27 cellular contexts compared by ENCODE assay signal in the genomic region with DNA sequence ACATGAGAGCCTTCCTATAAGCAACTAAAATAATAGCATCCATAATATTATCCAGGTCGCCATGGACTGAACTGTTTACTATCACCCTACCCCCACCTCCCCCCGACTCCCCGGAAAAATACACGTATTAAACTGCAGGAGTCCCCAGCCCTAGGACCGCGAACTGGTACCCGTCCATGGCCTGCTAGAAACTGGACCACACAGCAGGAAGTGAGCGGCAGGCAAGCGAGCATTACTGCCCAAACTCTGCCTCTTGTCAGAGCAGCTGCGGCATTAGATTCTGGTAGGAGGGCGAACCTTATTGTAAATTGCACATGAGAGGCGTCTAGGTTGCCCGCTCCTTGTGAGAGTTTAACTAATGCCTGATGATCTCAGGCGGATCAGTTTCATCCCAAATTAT.
"Had no signal": no experiment of that assay in that cellular context is flagged by ENCODE, and none has a peak within 500 bp of the region (broad histone marks: within the 10 kb centered on the region; RNA-seq: fewer than 3 reads in every experiment).

No MANE protein-coding gene starts in this region.

- H3K36me3 Mint-ChIP-seq: memory B cell; mesothelial cell of epicardium; naive B cell; natural killer cell treated with Interleukin-12 subunit alpha and Interleukin-12 subunit beta and Interleukin-15 and Interleukin-18, amount 100 ng/mL, for 72 hours; stimulated activated memory B cell treated with anti-CD40 and anti-IgM and Interleukin-4, amounts not matched to agents 10 μg/mL and 1 μg/mL and 100 μg/mL, for 72 hours had no signal

- H3K27ac ChIP-seq: epithelial cell of prostate, gastrocnemius medialis, neutrophil, pancreas, right lobe of liver had no signal

- H3K27ac Mint-ChIP-seq: dendritic cell treated with granulocyte-macrophage colony-stimulating factor and Interleukin-4, amounts not matched to agents 40 ng/mL and 50 ng/mL, for 4 days; endodermal cell; memory B cell; mesothelial cell of epicardium; naive B cell; natural killer cell treated with Interleukin-12 subunit alpha and Interleukin-12 subunit beta and Interleukin-15 and Interleukin-18, amount 100 ng/mL, for 72 hours; stimulated activated memory B cell treated with anti-CD40 and anti-IgM and Interleukin-4, amounts not matched to agents 10 μg/mL and 1 μg/mL and 100 μg/mL, for 72 hours had no signal

- H3K9me3 Mint-ChIP-seq: endodermal cell, neural crest cell had no signal

- H3K36me3 ChIP-seq: gastrocnemius medialis, neutrophil, pancreas, right lobe of liver had no signal

- ATAC-seq: esophagus mucosa; gastrocnemius medialis; left lobe of liver; mucosa of descending colon; natural killer cell treated with Interleukin-12 subunit alpha and Interleukin-12 subunit beta and Interleukin-15 and Interleukin-18, amount 100 ng/mL, for 72 hours; pancreas; right lobe of liver; stimulated activated memory B cell treated with anti-CD40 and anti-IgM and Interleukin-4, amounts not matched to agents 10 μg/mL and 1 μg/mL and 100 μg/mL, for 72 hours; stimulated activated naive CD8-positive, alpha-beta T cell treated with anti-CD3 and anti-CD28 coated beads, Interleukin-15, Interleukin-2, amounts not matched to agents 100 U/mL and 50 U/mL, for 24 hours had no signal

- H3K4me3 Mint-ChIP-seq: dendritic cell treated with granulocyte-macrophage colony-stimulating factor and Interleukin-4, amounts not matched to agents 40 ng/mL and 50 ng/mL, for 4 days; endodermal cell; memory B cell; mesothelial cell of epicardium; naive B cell; natural killer cell treated with Interleukin-12 subunit alpha and Interleukin-12 subunit beta and Interleukin-15 and Interleukin-18, amount 100 ng/mL, for 72 hours; neural crest cell; stimulated activated memory B cell treated with anti-CD40 and anti-IgM and Interleukin-4, amounts not matched to agents 10 μg/mL and 1 μg/mL and 100 μg/mL, for 72 hours had no signal

- H3K9me3 ChIP-seq: gastrocnemius medialis, mucosa of descending colon, neutrophil, pancreas, right lobe of liver had no signal

- H3K4me1 ChIP-seq: gastrocnemius medialis, pancreas, right lobe of liver had no signal

- H3K27me3 ChIP-seq: gastrocnemius medialis, neutrophil, pancreas, right lobe of liver had no signal

- H3K4me1 Mint-ChIP-seq: memory B cell; naive B cell; neural crest cell; stimulated activated memory B cell treated with anti-CD40 and anti-IgM and Interleukin-4, amounts not matched to agents 10 μg/mL and 1 μg/mL and 100 μg/mL, for 72 hours had no signal

- H3K27me3 Mint-ChIP-seq: dendritic cell treated with granulocyte-macrophage colony-stimulating factor and Interleukin-4, amounts not matched to agents 40 ng/mL and 50 ng/mL, for 4 days; memory B cell; naive B cell; natural killer cell treated with Interleukin-12 subunit alpha and Interleukin-12 subunit beta and Interleukin-15 and Interleukin-18, amount 100 ng/mL, for 72 hours; stimulated activated memory B cell treated with anti-CD40 and anti-IgM and Interleukin-4, amounts not matched to agents 10 μg/mL and 1 μg/mL and 100 μg/mL, for 72 hours had no signal

- H3K4me3 ChIP-seq: gastrocnemius medialis, lung, mucosa of descending colon, pancreas, right lobe of liver had no signal

- DNase-seq: cerebellar nuclear complex; effector CD8-positive, alpha-beta T cell; endodermal cell; foreskin fibroblast; gastrocnemius medialis; head of caudate nucleus; mucosa of descending colon; naive B cell; pancreas; right lobe of liver; small intestine; stimulated activated CD4-positive, alpha-beta T cell treated with anti-CD3 and anti-CD28 coated beads, Interleukin-12 subunit alpha, Interleukin-12 subunit beta, amount 100 ng/mL, for 4 hours; stimulated activated CD4-positive, alpha-beta T cell treated with anti-CD3 and anti-CD28 coated beads, Interleukin-2, amount 100 ng/mL, for 24 hours; stimulated activated CD4-positive, alpha-beta T cell treated with anti-CD3 and anti-CD28 coated beads, Interleukin-4, amount 100 ng/mL, for 24 hours; stimulated activated naive CD8-positive, alpha-beta T cell treated with anti-CD3 and anti-CD28 coated beads, Interleukin-15, Interleukin-2, amounts not matched to agents 100 U/mL and 50 U/mL, for 24 hours; substantia nigra had no signal
